ENCODE assay signal across 15 cellular contexts in genomic region chr7:55109384-55110167, GRCh38.
DNase-seq lines count a peak whose midpoint lies in the region; FAIRE-seq and TF ChIP-seq lines count a peak whose summit lies in the region.
"Had no signal": no experiment of that assay in that cellular context is flagged by ENCODE, and none has a peak within 500 bp of the region (broad histone marks: within the 10 kb centered on the region; RNA-seq: fewer than 3 reads in every experiment).

No MANE protein-coding gene starts in this region.

- H3K4me3 Mint-ChIP-seq in MCF 10A (ENCODE audit: unreplicated experiment) = peak overlapping the region; percentile 45
- peak overlapping the region; percentile 17 for H3K4me3 Mint-ChIP-seq in type B pancreatic cell
- H3K4me3 Mint-ChIP-seq: activated B cell treated with CpG ODN at 0.5 μM for 24 hours had no signal

- CTCF ChIA-PET in MCF 10A (lab: Yijun Ruan, JAX) = interaction anchor here (1.2 to 2.0 kb wide), 5 partner anchors 19 to 335 kb away, joined by 3 to 8 read pairs (median 6); no protein-coding TSS in a partner anchor

- H3K36me3 Mint-ChIP-seq in MCF 10A (ENCODE audit: insufficient read depth, unreplicated experiment) (peaks cover 56% of the 10 kb centered on the region), type B pancreatic cell (no peaks in the 10 kb centered on the region)

- intact Hi-C loops in MCF 10A (cut with micrococcal nuclease) = loop anchor here (2.0 kb wide), 1 partner anchor 35 kb away; no protein-coding TSS in a partner anchor

- no peak for FAIRE-seq in GM19239 (lab: Jason Lieb, UNC)
- FAIRE-seq: GM12878 had no signal

- DNase-seq in LHCN-M2 (ENCODE audit: low read depth) (peak; percentile 62), MCF 10A (ENCODE audit: unreplicated experiment) (peak; percentile 96), kidney glomerular epithelial cell (lab: John Stamatoyannopoulos, UW) (peak; percentile 29), type B pancreatic cell (ENCODE audit: extremely low spot score, unreplicated experiment) (no peak), dermis blood vessel endothelial cell (no peak), AG08395 (ENCODE audit: low spot score) (no peak), GM19239 (ENCODE audit: insufficient read length, low spot score) (no peak), NAMALWA (ENCODE audit: low spot score) (no peak)
- DNase-seq: activated B cell treated with CpG ODN at 0.5 μM for 24 hours; anterior cingulate cortex; NCI-H510A treated with DMSO at 0.1 percent for 48 hours; SJCRH30; stimulated activated CD4-positive, alpha-beta T cell treated with anti-CD3 and anti-CD28 coated beads, Interleukin-2, amount 100 ng/mL, for 24 hours; stimulated activated naive CD4-positive, alpha-beta T cell treated with Interleukin-2 at 50 U/mL for 16 hours had no signal

- peaks cover 59% of the 10 kb centered on the region for H3K4me1 Mint-ChIP-seq in MCF 10A (ENCODE audit: insufficient read depth, unreplicated experiment)
- peaks cover 57% of the 10 kb centered on the region for H3K4me1 Mint-ChIP-seq in type B pancreatic cell (ENCODE audit: unreplicated experiment)
- H3K4me1 Mint-ChIP-seq: activated B cell treated with CpG ODN at 0.5 μM for 24 hours had no signal

- POLR2A ChIA-PET in MCF 10A (lab: Yijun Ruan, JAX) = interaction anchor here (0.6 to 3.3 kb wide), 30 partner anchors 9 to 350 kb away, joined by 3 to 30 read pairs (median 4); partner anchors contain the start of genes EGFR and SEC61G

- H3K27me3 Mint-ChIP-seq in MCF 10A (ENCODE audit: insufficient read depth, unreplicated experiment) (no peaks in the 10 kb centered on the region), type B pancreatic cell (no peaks in the 10 kb centered on the region)

- H3K27ac Mint-ChIP-seq in MCF 10A (ENCODE audit: low read depth, unreplicated experiment) (peak overlapping the region; percentile 84), type B pancreatic cell (peak overlapping the region; percentile 33)
- H3K27ac Mint-ChIP-seq: activated B cell treated with CpG ODN at 0.5 μM for 24 hours had no signal

- TF ChIP-seq CTCF in MCF 10A (IDR thresholded peaks at IDR 0.05; ENCODE audit: unreplicated experiment) = no peak
- TF ChIP-seq CTCF in type B pancreatic cell (conservative IDR thresholded peaks at IDR 0.05) = no peak

- BruUV-seq in MCF 10A (replicated peaks; lab: Mats Ljungman, UMichigan) = no TSS peak

- H3K9me3 Mint-ChIP-seq in MCF 10A (ENCODE audit: unreplicated experiment) (no peaks in the 10 kb centered on the region), type B pancreatic cell (no peaks in the 10 kb centered on the region)
- H3K9me3 Mint-ChIP-seq: activated B cell treated with CpG ODN at 0.5 μM for 24 hours had no signal

Comparison
In these comparisons a context has a peak if more than half of its experiments do, and no peak if none do; other contexts are left out.
1. DNase-seq: peak in LHCN-M2 (single experiment), MCF 10A (single experiment) and kidney glomerular epithelial cell (single experiment); none in type B pancreatic cell (single experiment), dermis blood vessel endothelial cell (single experiment), AG08395 (single experiment), GM19239 (single experiment) and NAMALWA (single experiment).